Comparison of ENCODE assay signal across 1 cellular context in genomic region chr6:158497620-158498019, GRCh38.
TF ChIP-seq lines count a peak whose summit lies in the region.

No MANE protein-coding gene starts in this region.

TF ChIP-seq in HepG2, 621 proteins besides CTCF, POLR2A, EP300 and RAD21 (continued from another document):
- TF ChIP-seq ZBTB33 (CRISPR knock-in tag; IDR thresholded peaks at IDR 0.05) (peak; percentile 59; the same call in 1 of the 2 replicates), NFKB2 (CRISPR knock-in tag; IDR thresholded peaks at IDR 0.05; ENCODE audit: borderline replicate concordance) (no peak)
